8 cellular contexts compared by ENCODE assay signal in genomic region chrX:76428243-76429130, GRCh38. TPM values are rescaled to one million over a fixed set of nuclear protein-coding genes. Genes with fewer than 3 reads are reported as not detected.
DNase-seq lines count a peak whose midpoint lies in the region; ATAC-seq and TF ChIP-seq lines count a peak whose summit lies in the region.

No MANE protein-coding gene starts in this region.

- peak; percentile 39 for ATAC-seq in GM21576 (IDR thresholded peaks at IDR 0.05; ENCODE audit: unreplicated experiment)
- ATAC-seq in left cardiac atrium = peak; percentile 42 to 72
- ATAC-seq in sciatic nerve = peak; percentile 52

- no peaks in the 10 kb centered on the region for H3K36me3 ChIP-seq in Loucy (ENCODE audit: insufficient read depth, low read length)

- peak overlapping the region; percentile 74 for H3K4me2 ChIP-seq in Loucy (ENCODE audit: low read depth, low read length, poor library complexity, severe bottlenecking)

- H4K20me1 ChIP-seq in Loucy (ENCODE audit: insufficient read depth, low read length, poor library complexity, severe bottlenecking) = no peaks in the 10 kb centered on the region

- H3K4me1 ChIP-seq in Loucy (ENCODE audit: insufficient read depth, low read length, poor library complexity, severe bottlenecking) = no peaks in the 10 kb centered on the region

- H3K9ac ChIP-seq in Loucy (ENCODE audit: low read depth, low read length, poor library complexity, severe bottlenecking) = peak overlapping the region; percentile 55

- H3K4me3 ChIP-seq in Loucy (ENCODE audit: low read length, poor library complexity, severe bottlenecking) = peak overlapping the region; percentile 73

- no peaks in the 10 kb centered on the region for H3F3A ChIP-seq in Loucy (ENCODE audit: low read depth)

- no peaks in the 10 kb centered on the region for H3K9me2 ChIP-seq in Loucy (replicated peaks; ENCODE audit: low read depth, low read length)

- DNase-seq in activated naive CD4-positive, alpha-beta T cell (lab: John Stamatoyannopoulos, UW) = peak; percentile 0 to 42 (median 4)
- DNase-seq in left cardiac atrium (peak; percentile 29), sciatic nerve (ENCODE audit: low spot score) (peak; percentile 56), AML-193 (lab: John Stamatoyannopoulos, UW) (no peak), NCI-H1930 (lab: John Stamatoyannopoulos, UW) (no peak)

- TF ChIP-seq CTCF in C4-2B (conservative IDR thresholded peaks at IDR 0.05) = no peak
- TF ChIP-seq CTCF in Loucy (conservative IDR thresholded peaks at IDR 0.05; ENCODE audit: low read length) = no peak

- H3K27ac ChIP-seq in C4-2B = peak overlapping the region; percentile 66

- peak overlapping the region; percentile 86 for H2AFZ ChIP-seq in Loucy (ENCODE audit: low read length)

- intact Hi-C loops in left cardiac atrium (cut with DNase I) = no loop called here
- intact Hi-C loops in sciatic nerve (cut with DNase I) = no loop called here

- no peaks in the 10 kb centered on the region for H3K79me2 ChIP-seq in Loucy (ENCODE audit: insufficient read depth, low read length)

- no peaks in the 10 kb centered on the region for H3K9me3 ChIP-seq in Loucy (ENCODE audit: insufficient read depth, low read depth, low read length)

- H3K27me3 ChIP-seq in Loucy (ENCODE audit: insufficient read depth, low read length, poor library complexity, severe bottlenecking) = no peaks in the 10 kb centered on the region

RNA-seq across cellular contexts. Expression of gene MAGEE1, which starts 1.0 kb away (rescaled TPM):
- total RNA-seq in left cardiac atrium = 1 to 10 TPM; 2.8 to 3.7 TPM
- total RNA-seq in sciatic nerve = 5.8 TPM

Comparison
In these comparisons a context has a peak if more than half of its experiments do, and no peak if none do; other contexts are left out.
1. DNase-seq: peak in activated naive CD4-positive, alpha-beta T cell (4 of 4), left cardiac atrium (single experiment) and sciatic nerve (single experiment); none in AML-193 (0 of 2) and NCI-H1930 (0 of 2).
2. Peak in every context shown above with its lines, with median percentiles within 50 percentile points of each other: ATAC-seq.